Comparison of ENCODE assay signal across 18 cellular contexts in the genomic region with DNA sequence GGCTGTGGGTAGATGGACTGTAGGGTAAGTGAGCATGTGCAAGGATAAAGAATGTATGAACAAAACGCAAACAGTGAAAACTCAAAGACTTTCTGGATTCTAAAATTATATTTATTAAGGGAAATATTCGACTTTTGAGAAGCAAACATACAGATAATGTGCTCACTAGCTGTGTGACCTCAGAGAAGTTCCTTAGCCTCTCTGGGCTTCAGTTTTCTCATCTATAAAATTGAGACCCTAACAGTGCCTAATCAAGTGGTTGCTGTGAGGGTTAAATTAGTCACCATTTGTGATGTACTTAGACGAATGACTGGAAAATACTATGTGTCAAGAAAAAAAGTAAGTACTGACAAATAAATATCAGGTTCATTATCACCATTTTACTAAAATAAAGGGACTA.
DNase-seq lines count a peak whose midpoint lies in the region; ATAC-seq, FAIRE-seq and TF ChIP-seq lines count a peak whose summit lies in the region.
"Had no signal": no experiment of that assay in that cellular context is flagged by ENCODE, and none has a peak within 500 bp of the region (broad histone marks: within the 10 kb centered on the region; RNA-seq: fewer than 3 reads in every experiment).

No MANE protein-coding gene starts in this region.

- H3K9me3 Mint-ChIP-seq in Caco-2 (ENCODE audit: unreplicated experiment), result no peaks in the 10 kb centered on the region
- no peaks in the 10 kb centered on the region for H3K9me3 Mint-ChIP-seq in mesothelial cell of epicardium
- H3K9me3 Mint-ChIP-seq: CD4-positive, alpha-beta T cell; H9 had no signal

- no peak overlapping the region for H3K56ac ChIP-seq in IMR-90 (ENCODE audit: extremely low read depth, insufficient read depth, low read length)
- no peak overlapping the region for H3K56ac ChIP-seq in H1 (replicated peaks; ENCODE audit: insufficient read length, low read depth, low read length)

- DNase-seq in Caco-2 (no peak), IMR-90 (no peak), H1 (ENCODE audit: low read depth in 1 of 2, low spot score in 2 of 2) (no peak), mesothelial cell of epicardium (ENCODE audit: low spot score in 2 of 2, unreplicated experiment in 2 of 2) (no peak), Kasumi-1 (lab: John Stamatoyannopoulos, UW) (no peak), NOMO-1 treated with dmso at 0.1 percent for 144 hours (lab: John Stamatoyannopoulos, UW; ENCODE audit: unreplicated experiment) (no peak)
- DNase-seq in effector CD8-positive, alpha-beta T cell (lab: John Stamatoyannopoulos, UW), result no peak
- DNase-seq: BE2C; CD4-positive, alpha-beta T cell; DMS153; DMS79; GDM1; GOT3; H9; KBM-7 had no signal

- H2BK120ac ChIP-seq in IMR-90 (ENCODE audit: low read depth, low read length) (no peak overlapping the region), H1 (replicated peaks; ENCODE audit: low read depth, low read length) (no peak overlapping the region)

- H4K5ac ChIP-seq in IMR-90 (ENCODE audit: low read depth, low read length), result no peak overlapping the region
- H4K5ac ChIP-seq in H1 (ENCODE audit: insufficient read length, low read depth, low read length), result no peak overlapping the region

- BruUV-seq in Caco-2 (replicated peaks; lab: Mats Ljungman, UMichigan) (no TSS peak), IMR-90 (replicated peaks; lab: Mats Ljungman, UMichigan) (no TSS peak)

- no CpG with 5 or more reads among the region's 3 CpGs for WGBS in IMR-90 (ENCODE audit: extremely low coverage in 2 of 2, insufficient read length in 1 of 2), 2 experiments
- 78% methylated on average over 3 of the region's 3 CpGs; no CpG with 5 or more reads in 1 of the 2 experiments for WGBS in H1 (ENCODE audit: extremely low coverage in 1 of 2, insufficient coverage in 1 of 2, insufficient read length in 1 of 2, insufficient replicate concordance in 2 of 2, low coverage in 1 of 2, low lambda C conversion rate in 2 of 2, missing lambda C conversion rate in 1 of 2), 2 experiments

- H2BK12ac ChIP-seq in H1 (ENCODE audit: low read depth, low read length), result no peak overlapping the region

- H4K91ac ChIP-seq in IMR-90 (ENCODE audit: insufficient read depth, low read depth, low read length) (no peak overlapping the region), H1 (replicated peaks; ENCODE audit: insufficient read length, low read length) (no peak overlapping the region)

- no peak for ATAC-seq in IMR-90 (ENCODE audit: low read depth)
- ATAC-seq in HG02870 (IDR thresholded peaks at IDR 0.05; ENCODE audit: unreplicated experiment), result no peak

- no peaks in the 10 kb centered on the region; the same call in 1 of the 2 replicates for H3K4me1 ChIP-seq in Caco-2
- peaks cover 10% of the 10 kb centered on the region for H3K4me1 ChIP-seq in IMR-90 (ENCODE audit: control insufficient read depth, insufficient read depth, low read length)
- peaks cover 0 to 4% (median 1%) of the 10 kb centered on the region in 4 experiments; a peak in 3 of 7 replicates for H3K4me1 ChIP-seq in H1 (replicated peaks in 1 of 4; ENCODE audit: control insufficient read depth in 3 of 4, insufficient read depth in 4 of 4, low read length in 3 of 4)
- H3K4me1 ChIP-seq: BE2C had no signal

- H4K8ac ChIP-seq in IMR-90 (ENCODE audit: low read depth in 2 of 2, low read length in 2 of 2) (no peak overlapping the region), H1 (ENCODE audit: extremely low read depth, insufficient read depth, low read length) (no peak overlapping the region)

- H3K4me2 ChIP-seq in IMR-90 (ENCODE audit: low read depth, low read length) (no peak overlapping the region), H1 (ENCODE audit: insufficient read depth in 1 of 2, low read depth in 2 of 2, low read length in 2 of 2) (no peak overlapping the region)

- no peaks in the 10 kb centered on the region for H3K36me3 ChIP-seq in Caco-2 (ENCODE audit: control insufficient read depth, insufficient read depth, low read length)
- H3K36me3 ChIP-seq in IMR-90 (ENCODE audit: control insufficient read depth, insufficient read depth, low read length), result no peaks in the 10 kb centered on the region
- no peaks in the 10 kb centered on the region for H3K36me3 ChIP-seq in H1 (ENCODE audit: control insufficient read depth in 2 of 4, insufficient read depth in 4 of 4, low read length in 3 of 4)
- H3K36me3 ChIP-seq: BE2C had no signal

- H4K20me1 ChIP-seq in IMR-90 (ENCODE audit: insufficient read depth, low read length), result peaks cover 3% of the 10 kb centered on the region; the same call in 1 of the 2 replicates
- no peaks in the 10 kb centered on the region for H4K20me1 ChIP-seq in H1 (replicated peaks in 1 of 2; ENCODE audit: control insufficient read depth in 1 of 2, insufficient read depth in 2 of 2, low read length in 2 of 2)

- H3K14ac ChIP-seq in IMR-90 (replicated peaks; ENCODE audit: low read depth, low read length) (no peak overlapping the region), H1 (ENCODE audit: insufficient read length) (no peak overlapping the region)

- H3K9ac ChIP-seq in IMR-90 (ENCODE audit: low read depth, low read length), result no peak overlapping the region
- H3K9ac ChIP-seq in H1 (replicated peaks in 1 of 4; ENCODE audit: extremely low read depth in 1 of 4, low read depth in 3 of 4, low read length in 3 of 4), result no peak overlapping the region

- H3K79me2 ChIP-seq in H1 (ENCODE audit: control insufficient read depth in 1 of 2, insufficient read depth in 2 of 2, low read length in 2 of 2), result peaks cover 0 to 11% of the 10 kb centered on the region in 2 experiments; a peak in 2 of 4 replicates

- H2AFZ ChIP-seq in IMR-90 (replicated peaks; ENCODE audit: low read length, poor library complexity) (no peak overlapping the region), H1 (ENCODE audit: low read length) (no peak overlapping the region)

- POLR2A ChIA-PET in Caco-2 (lab: Charles Lee) (no interaction called here), IMR-90 (lab: Charles Lee; ENCODE audit: unreplicated experiment) (no interaction called here), H1 (lab: Charles Lee; ENCODE audit: partially characterized antibody) (no interaction called here)

- peaks cover 7% of the 10 kb centered on the region for H3K4me1 Mint-ChIP-seq in Caco-2 (ENCODE audit: low read depth, unreplicated experiment)
- H3K4me1 Mint-ChIP-seq in mesothelial cell of epicardium, result peaks cover 29% of the 10 kb centered on the region

- H2BK20ac ChIP-seq in IMR-90 (ENCODE audit: low read depth, low read length) (no peak overlapping the region), H1 (ENCODE audit: low read length) (no peak overlapping the region)

- H3K79me1 ChIP-seq in IMR-90 (ENCODE audit: low read depth in 1 of 2, low read length in 2 of 2) (peaks cover 22 to 36% of the 10 kb centered on the region in 2 experiments), H1 (ENCODE audit: low read depth, low read length) (no peaks in the 10 kb centered on the region; the same call in 1 of the 2 replicates)

- in situ Hi-C loops in IMR-90 (cut with MboI; ENCODE audit: low sequenced_read_pairs), result no loop called here

- H3K36me3 Mint-ChIP-seq in Caco-2 (ENCODE audit: insufficient read depth, unreplicated experiment) (no peaks in the 10 kb centered on the region), mesothelial cell of epicardium (no peaks in the 10 kb centered on the region)

- peaks cover 7% of the 10 kb centered on the region; the same call in 1 of the 2 replicates for H3K9me1 ChIP-seq in IMR-90 (ENCODE audit: insufficient read depth, low read length)

- CTCF ChIA-PET in Caco-2 (lab: Charles Lee) (no interaction called here), IMR-90 (lab: Yijun Ruan, JAX) (interaction anchor here (0.9 kb wide), 1 partner anchor 23 kb away, joined by 3 read pairs; no protein-coding TSS in a partner anchor), H1 (lab: Charles Lee; ENCODE audit: partially characterized antibody) (no interaction called here)

- FAIRE-seq in H1 (lab: Jason Lieb, UNC), result no peak

- H3K23me2 ChIP-seq in H1 (ENCODE audit: low read depth, low read length), result 0 out of 2 replicates have a peak, but pooled peaks cover 2% of the 10 kb centered on the region

- no peak for TF ChIP-seq EP300 in H1 (IDR thresholded peaks at IDR 0.05; ENCODE audit: borderline replicate concordance in 1 of 2, low read depth in 2 of 2, low read length in 2 of 2)

- intact Hi-C loops in Caco-2 (cut with micrococcal nuclease; ENCODE audit: unreplicated experiment), result no loop called here
- intact Hi-C loops in IMR-90 (cut with micrococcal nuclease), result no loop called here

- H3K23ac ChIP-seq in IMR-90 (ENCODE audit: low read depth, low read length) (no peak overlapping the region), H1 (ENCODE audit: insufficient read length) (no peak overlapping the region)

- TF ChIP-seq POLR2A in IMR-90 (IDR thresholded peaks at IDR 0.05; ENCODE audit: low read depth, low read length) (no peak), H1 (IDR thresholded peaks at IDR 0.05; ENCODE audit: control extremely low read depth in 1 of 2, low read depth in 2 of 2, low read length in 2 of 2) (no peak)

- TF ChIP-seq CTCF in Caco-2 (IDR thresholded peaks at IDR 0.05; ENCODE audit: insufficient read depth in 1 of 2, low read depth in 1 of 2, low read length in 1 of 2, severe bottlenecking in 1 of 2, unreplicated experiment in 1 of 2) (no peak), IMR-90 (conservative IDR thresholded peaks at IDR 0.05; ENCODE audit: low read depth, low read length) (no peak), H1 (IDR thresholded peaks at IDR 0.05; ENCODE audit: control extremely low read depth in 1 of 3, insufficient read depth in 1 of 3, low read depth in 1 of 3, low read length in 3 of 3) (no peak), mesothelial cell of epicardium (IDR thresholded peaks at IDR 0.05; ENCODE audit: unreplicated experiment) (no peak)

- no peak overlapping the region for H3K4me3 ChIP-seq in Caco-2 (ENCODE audit: low read depth, low read length)
- no peak overlapping the region for H3K4me3 ChIP-seq in IMR-90 (ENCODE audit: insufficient read depth, low read depth, low read length)
- H3K4me3 ChIP-seq in H1 (ENCODE audit: extremely low read depth in 1 of 4, insufficient read depth in 2 of 4, low read depth in 3 of 4, low read length in 4 of 4), result no peak overlapping the region

- H3K18ac ChIP-seq in IMR-90 (ENCODE audit: low read depth, low read length) (no peak overlapping the region), H1 (ENCODE audit: extremely low read depth, low read length) (no peak overlapping the region)

- H3K4ac ChIP-seq in IMR-90 (ENCODE audit: low read depth, low read length), result 0 out of 2 replicates have a peak overlapping the region, but pooled peaks have one; percentile 5
- no peak overlapping the region for H3K4ac ChIP-seq in H1 (replicated peaks; ENCODE audit: insufficient read length, low read depth, low read length)

- H3K9me3 ChIP-seq in Caco-2 (no peaks in the 10 kb centered on the region), IMR-90 (ENCODE audit: control insufficient read depth, insufficient read depth, low read length) (no peaks in the 10 kb centered on the region), H1 (ENCODE audit: insufficient read depth in 2 of 2, low read depth in 1 of 2, low read length in 1 of 2) (no peaks in the 10 kb centered on the region)
- H3K9me3 ChIP-seq: BE2C had no signal

- dilution Hi-C loops in IMR-90 (cut with HindIII; ENCODE audit: low sequenced_read_pairs, unreplicated experiment), result no loop called here

- H2AK5ac ChIP-seq in IMR-90 (ENCODE audit: low read depth, low read length) (no peak overlapping the region), H1 (ENCODE audit: low read depth, low read length) (no peak overlapping the region)

- no peaks in the 10 kb centered on the region for H3K27me3 Mint-ChIP-seq in Caco-2 (ENCODE audit: insufficient read depth, unreplicated experiment)
- H3K27me3 Mint-ChIP-seq in mesothelial cell of epicardium (ENCODE audit: low read depth), result no peaks in the 10 kb centered on the region
- H3K27me3 Mint-ChIP-seq: CD4-positive, alpha-beta T cell had no signal

- H3K4me3 Mint-ChIP-seq in Caco-2 (ENCODE audit: unreplicated experiment) (no peak overlapping the region), mesothelial cell of epicardium (no peak overlapping the region)
- H3K4me3 Mint-ChIP-seq: CD4-positive, alpha-beta T cell; H9 had no signal

- H3K27me3 ChIP-seq in Caco-2 (replicated peaks; ENCODE audit: control insufficient read depth, insufficient read depth, low read length) (no peaks in the 10 kb centered on the region), IMR-90 (ENCODE audit: control insufficient read depth, insufficient read depth, low read length) (no peaks in the 10 kb centered on the region), H1 (replicated peaks in 1 of 4; ENCODE audit: control insufficient read depth in 3 of 4, extremely low read depth in 1 of 4, insufficient read depth in 3 of 4, low read length in 3 of 4) (no peaks in the 10 kb centered on the region)
- H3K27me3 ChIP-seq: BE2C had no signal

- H3K27ac Mint-ChIP-seq in Caco-2 (ENCODE audit: unreplicated experiment), result peak overlapping the region; percentile 51
- H3K27ac Mint-ChIP-seq in mesothelial cell of epicardium, result peak overlapping the region; percentile 69
- H3K27ac Mint-ChIP-seq: CD4-positive, alpha-beta T cell; H9 had no signal

- TF ChIP-seq RAD21 in IMR-90 (IDR thresholded peaks at IDR 0.05; ENCODE audit: low read length), result no peak
- no peak for TF ChIP-seq RAD21 in H1 (IDR thresholded peaks at IDR 0.05 in 1 of 2, conservative IDR thresholded peaks at IDR 0.05 in 1 of 2; ENCODE audit: low read depth in 2 of 2, low read length in 2 of 2)

- H2AK9ac ChIP-seq in IMR-90 (replicated peaks; ENCODE audit: low read depth, low read length, poor library complexity), result no peak overlapping the region

- H2BK15ac ChIP-seq in IMR-90 (ENCODE audit: low read depth, low read length) (no peak overlapping the region), H1 (ENCODE audit: low read length) (no peak overlapping the region)

- H3K27ac ChIP-seq in IMR-90 (ENCODE audit: insufficient read depth, low read length) (no peak overlapping the region), H1 (ENCODE audit: low read depth, low read length) (no peak overlapping the region)
- H3K27ac ChIP-seq: C4-2B, HL-60 had no signal

- H2BK5ac ChIP-seq in IMR-90 (ENCODE audit: low read depth, low read length, poor library complexity, severe bottlenecking) (no peak overlapping the region), H1 (ENCODE audit: low read depth, low read length) (no peak overlapping the region)
